Comparison of ENCODE assay signal across 30 cellular contexts in the genomic region with DNA sequence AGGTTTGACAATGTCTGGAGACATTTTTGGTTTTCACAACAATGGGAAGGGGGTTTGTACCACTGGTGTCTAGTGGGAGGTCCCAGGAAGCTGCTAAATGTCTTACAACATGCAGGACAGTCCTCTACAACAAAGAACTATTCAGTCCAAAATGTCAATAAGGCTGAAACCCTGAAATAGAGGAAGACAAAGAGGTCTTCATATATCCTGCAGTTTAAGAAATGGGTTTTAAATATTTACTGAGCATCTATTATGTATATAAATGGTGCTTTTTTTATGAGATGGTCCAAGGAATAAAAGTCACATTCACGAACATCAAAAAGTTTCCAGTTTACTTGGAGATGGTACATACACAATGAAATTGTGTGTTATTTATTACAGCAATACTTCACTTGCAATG.
DNase-seq lines count a peak whose midpoint lies in the region; ATAC-seq and FAIRE-seq lines count a peak whose summit lies in the region.
"Had no signal": no experiment of that assay in that cellular context is flagged by ENCODE, and none has a peak within 500 bp of the region (broad histone marks: within the 10 kb centered on the region; RNA-seq: fewer than 3 reads in every experiment).

No MANE protein-coding gene starts in this region.

- CTCF ChIA-PET in activated CD8-positive, alpha-beta T cell treated with anti-CD3 and anti-CD28 coated beads, Interleukin-2, amount 10 ng/mL, durations not matched to agents 7 days and 5 days (lab: Charles Lee) = interaction anchor here (1.2 to 7.4 kb wide), 2 partner anchors 9 to 12 kb away, joined by 3 to 58 read pairs; no protein-coding TSS in a partner anchor

- H3K4me1 Mint-ChIP-seq in T-helper 2 cell treated with Interferon-gamma antibody and Interleukin-4, amounts not matched to agents 5 μg/mL and 100 μg/mL, for 36 hours (ENCODE audit: low read depth) = peaks cover 80% of the 10 kb centered on the region
- peaks cover 67% of the 10 kb centered on the region for H3K4me1 Mint-ChIP-seq in activated CD8-positive, alpha-beta T cell treated with anti-CD3 and anti-CD28 coated beads, Interleukin-2, amount 10 ng/mL, durations not matched to agents 7 days and 5 days (ENCODE audit: low read depth)
- peaks cover 40 to 47% of the 10 kb centered on the region in 2 donors for H3K4me1 Mint-ChIP-seq in immature natural killer cell

- H3K27me3 Mint-ChIP-seq in T-helper 2 cell treated with Interferon-gamma antibody and Interleukin-4, amounts not matched to agents 5 μg/mL and 100 μg/mL, for 36 hours (ENCODE audit: low read depth) = no peaks in the 10 kb centered on the region
- no peaks in the 10 kb centered on the region for H3K27me3 Mint-ChIP-seq in activated CD8-positive, alpha-beta T cell treated with anti-CD3 and anti-CD28 coated beads, Interleukin-2, amount 10 ng/mL, durations not matched to agents 7 days and 5 days (ENCODE audit: low read depth)
- H3K27me3 Mint-ChIP-seq in immature natural killer cell (ENCODE audit: low read depth in 3 of 3) = peaks cover 2 to 7% (median 4%) of the 10 kb centered on the region in 3 donors
- H3K27me3 Mint-ChIP-seq: progenitor cell of endocrine pancreas, T-helper 17 cell had no signal

- peak; percentile 44 for FAIRE-seq in GM18507 (lab: Jason Lieb, UNC)
- FAIRE-seq: bronchial epithelial cell, colon, HepG2 had no signal

- H3K9me3 Mint-ChIP-seq in T-helper 2 cell treated with Interferon-gamma antibody and Interleukin-4, amounts not matched to agents 5 μg/mL and 100 μg/mL, for 36 hours = peaks cover 18% of the 10 kb centered on the region
- H3K9me3 Mint-ChIP-seq in activated CD8-positive, alpha-beta T cell treated with anti-CD3 and anti-CD28 coated beads, Interleukin-2, amount 10 ng/mL, durations not matched to agents 7 days and 5 days (ENCODE audit: insufficient read depth) = no peaks in the 10 kb centered on the region
- no peaks in the 10 kb centered on the region for H3K9me3 Mint-ChIP-seq in immature natural killer cell
- H3K9me3 Mint-ChIP-seq: CD8-positive, alpha-beta T cell had no signal

- ATAC-seq in activated CD8-positive, alpha-beta T cell treated with anti-CD3 and anti-CD28 coated beads, Interleukin-2, amount 10 ng/mL, durations not matched to agents 7 days and 5 days = no peak
- ATAC-seq in HG03521 (IDR thresholded peaks at IDR 0.05; ENCODE audit: unreplicated experiment) = no peak
- no peak for ATAC-seq in GM19324 (IDR thresholded peaks at IDR 0.05; ENCODE audit: low FRiP score, unreplicated experiment)
- ATAC-seq: CD8-positive, alpha-beta T cell; HepG2; right lobe of liver; T-helper 17 cell had no signal

- POLR2A ChIA-PET in activated CD8-positive, alpha-beta T cell treated with anti-CD3 and anti-CD28 coated beads, Interleukin-2, amount 10 ng/mL, durations not matched to agents 7 days and 5 days (lab: Charles Lee) = interaction anchor here (1.0 to 1.8 kb wide), 2 partner anchors 52 to 614 kb away, joined by 3 to 5 read pairs; no protein-coding TSS in a partner anchor

- H3K27ac Mint-ChIP-seq in T-helper 2 cell treated with Interferon-gamma antibody and Interleukin-4, amounts not matched to agents 5 μg/mL and 100 μg/mL, for 36 hours = peak overlapping the region; percentile 50
- peak overlapping the region; percentile 84 for H3K27ac Mint-ChIP-seq in activated CD8-positive, alpha-beta T cell treated with anti-CD3 and anti-CD28 coated beads, Interleukin-2, amount 10 ng/mL, durations not matched to agents 7 days and 5 days
- peak overlapping the region; percentile 81 to 94 (median 90) for H3K27ac Mint-ChIP-seq in immature natural killer cell
- H3K27ac Mint-ChIP-seq: CD8-positive, alpha-beta T cell; progenitor cell of endocrine pancreas had no signal

- H3K4me3 Mint-ChIP-seq in T-helper 2 cell treated with Interferon-gamma antibody and Interleukin-4, amounts not matched to agents 5 μg/mL and 100 μg/mL, for 36 hours = no peak overlapping the region
- H3K4me3 Mint-ChIP-seq in activated CD8-positive, alpha-beta T cell treated with anti-CD3 and anti-CD28 coated beads, Interleukin-2, amount 10 ng/mL, durations not matched to agents 7 days and 5 days = no peak overlapping the region
- H3K4me3 Mint-ChIP-seq in immature natural killer cell = peak overlapping the region; percentile 46 to 68 (median 60)
- H3K4me3 Mint-ChIP-seq: CD8-positive, alpha-beta T cell; T-helper 17 cell had no signal

- DNase-seq in T-helper 2 cell treated with Interferon-gamma antibody and Interleukin-4, amounts not matched to agents 5 μg/mL and 100 μg/mL, for 36 hours (ENCODE audit: low spot score) = no peak
- DNase-seq in T-helper 2 cell = no peak
- DNase-seq in GM18507 (ENCODE audit: extremely low spot score, insufficient read length, low read depth) = no peak
- DNase-seq in activated CD8-positive, alpha-beta T cell treated with anti-CD3 and anti-CD28 coated beads, Interleukin-2, amount 10 ng/mL, durations not matched to agents 7 days and 5 days = no peak
- DNase-seq in immature natural killer cell = no peak
- DNase-seq in SKM-1 (lab: John Stamatoyannopoulos, UW; ENCODE audit: unreplicated experiment) = no peak
- DNase-seq: 8988T; activated CD4-positive, alpha-beta T cell treated with anti-CD3 and anti-CD28 coated beads for 4 hours; activated CD8-positive, alpha-beta memory T cell treated with anti-CD3 and anti-CD28 coated beads, Interleukin-2, amount 50 U/mL, for 4 hours; activated gamma-delta T cell treated with Interleukin-2 at 50 U/mL for 16 hours; CD8-positive, alpha-beta T cell; DMS 273 treated with DMSO at 0.1 percent for 48 hours; effector CD8-positive, alpha-beta T cell; glutamatergic neuron; islet precursor cell; left ventricle myocardium inferior; NCI-H1092; NCI-H187 treated with DMSO at 0.1 percent for 48 hours; NCI-H526 treated with DMSO at 0.1 percent for 48 hours; right lobe of liver; RPMI8226; stimulated activated CD4-positive, alpha-beta T cell treated with anti-CD3 and anti-CD28 coated beads, Interleukin-4, amount 100 ng/mL, for 4 hours; T-helper 17 cell; tibial artery had no signal

- H3K36me3 Mint-ChIP-seq in T-helper 2 cell treated with Interferon-gamma antibody and Interleukin-4, amounts not matched to agents 5 μg/mL and 100 μg/mL, for 36 hours (ENCODE audit: low read depth) = peaks cover 4% of the 10 kb centered on the region
- H3K36me3 Mint-ChIP-seq in activated CD8-positive, alpha-beta T cell treated with anti-CD3 and anti-CD28 coated beads, Interleukin-2, amount 10 ng/mL, durations not matched to agents 7 days and 5 days (ENCODE audit: low read depth) = peaks cover 11% of the 10 kb centered on the region
- H3K36me3 Mint-ChIP-seq in immature natural killer cell = peaks cover 0 to 4% (median 0%) of the 10 kb centered on the region in 3 donors
- H3K36me3 Mint-ChIP-seq: CD8-positive, alpha-beta T cell had no signal

Comparison
In these comparisons a context has a peak if more than half of its experiments do, and no peak if none do; other contexts are left out.
1. H3K4me3 Mint-ChIP-seq: peak in immature natural killer cell (5 of 5); none in T-helper 2 cell treated with Interferon-gamma antibody and Interleukin-4, amounts not matched to agents 5 μg/mL and 100 μg/mL, for 36 hours (single experiment) and activated CD8-positive, alpha-beta T cell treated with anti-CD3 and anti-CD28 coated beads, Interleukin-2, amount 10 ng/mL, durations not matched to agents 7 days and 5 days (single experiment).
2. Peak in every context shown above with its lines, with median percentiles within 50 percentile points of each other: H3K27ac Mint-ChIP-seq.